Comparison of ENCODE assay signal across 10 cellular contexts in genomic region chr12:26402648-26403047, GRCh38.
A peak's percentile ranks its signal among the peaks of the same experiment; 100 is the strongest.
DNase-seq lines count a peak whose midpoint lies in the region; TF ChIP-seq lines count a peak whose summit lies in the region.
"Had no signal": no experiment of that assay in that cellular context is flagged by ENCODE, and none has a peak within 500 bp of the region (broad histone marks: within the 10 kb centered on the region; RNA-seq: fewer than 3 reads in every experiment).

No MANE protein-coding gene starts in this region.

- H3K4me1 Mint-ChIP-seq in immature natural killer cell = no peaks in the 10 kb centered on the region

- POLR2A ChIA-PET in HEK293T (lab: Yijun Ruan, JAX) = no interaction called here

- no peak overlapping the region for H2AFZ ChIP-seq in neural cell (ENCODE audit: low read depth, low read length)

- H3K27ac Mint-ChIP-seq in immature natural killer cell = no peak overlapping the region
- H3K27ac Mint-ChIP-seq: stimulated activated naive CD8-positive, alpha-beta T cell treated with anti-CD3 and anti-CD28 coated beads, Interleukin-15, Interleukin-2, amounts not matched to agents 100 ng/mL and 50 ng/mL, for 24 hours had no signal

- H3K9me3 Mint-ChIP-seq in immature natural killer cell = no peaks in the 10 kb centered on the region
- H3K9me3 Mint-ChIP-seq: stimulated activated naive CD8-positive, alpha-beta T cell treated with anti-CD3 and anti-CD28 coated beads, Interleukin-15, Interleukin-2, amounts not matched to agents 100 ng/mL and 50 ng/mL, for 24 hours had no signal

- H3K9ac ChIP-seq in neural cell (ENCODE audit: low read length) = no peak overlapping the region

- H3K27ac ChIP-seq in neural cell (ENCODE audit: low read length) = no peak overlapping the region
- H3K27ac ChIP-seq: adrenal gland had no signal

- DNase-seq in NCI-H2196 treated with DMSO at 0.1 percent for 48 hours (lab: John Stamatoyannopoulos, UW; ENCODE audit: unreplicated experiment) (peak; percentile 58), cerebellum (ENCODE audit: low spot score) (peak; percentile 44), NCI-H1092 (lab: John Stamatoyannopoulos, UW) (no peak), HEK293T (ENCODE audit: extremely low spot score) (no peak), immature natural killer cell (no peak), HCEC 1CT (no peak)
- DNase-seq: adrenal gland had no signal

- peaks cover 1 to 11% (median 4%) of the 10 kb centered on the region in 3 donors for H3K36me3 Mint-ChIP-seq in immature natural killer cell

- 0 out of 2 replicates have a peak, but pooled peaks have one; percentile 5 for TF ChIP-seq CTCF in GM12874 (IDR thresholded peaks at IDR 0.05; ENCODE audit: insufficient read depth, low read depth, low read length)
- peak; percentile 26 for TF ChIP-seq CTCF in neural cell (IDR thresholded peaks at IDR 0.05; ENCODE audit: poor library complexity, severe bottlenecking)

- H3K4me3 ChIP-seq in neural cell (ENCODE audit: low read length) = no peak overlapping the region
- H3K4me3 ChIP-seq: adrenal gland had no signal

- peak; percentile 20 for TF ChIP-seq RAD21 in neural cell (conservative IDR thresholded peaks at IDR 0.05)

- no peaks in the 10 kb centered on the region for H3K27me3 Mint-ChIP-seq in immature natural killer cell (ENCODE audit: low read depth in 3 of 3)
- H3K27me3 Mint-ChIP-seq: stimulated activated naive CD8-positive, alpha-beta T cell treated with anti-CD3 and anti-CD28 coated beads, Interleukin-15, Interleukin-2, amounts not matched to agents 100 ng/mL and 50 ng/mL, for 24 hours had no signal

- H3K4me2 ChIP-seq in neural cell (ENCODE audit: low read length) = no peak overlapping the region

- no peaks in the 10 kb centered on the region for H3F3A ChIP-seq in neural cell (ENCODE audit: insufficient read depth, low read length, poor library complexity, severe bottlenecking)

- H3K79me2 ChIP-seq in neural cell (replicated peaks; ENCODE audit: insufficient read depth, low read length) = no peaks in the 10 kb centered on the region

- CTCF ChIA-PET in HEK293T (lab: Yijun Ruan, JAX) = no interaction called here

- H3K36me3 ChIP-seq in neural cell (ENCODE audit: insufficient read depth, low read length) = no peaks in the 10 kb centered on the region

- H4K20me1 ChIP-seq in neural cell (ENCODE audit: insufficient read depth) = no peaks in the 10 kb centered on the region

- H3K4me3 Mint-ChIP-seq in immature natural killer cell = no peak overlapping the region
- H3K4me3 Mint-ChIP-seq: stimulated activated naive CD8-positive, alpha-beta T cell treated with anti-CD3 and anti-CD28 coated beads, Interleukin-15, Interleukin-2, amounts not matched to agents 100 ng/mL and 50 ng/mL, for 24 hours had no signal

- H3K9me2 ChIP-seq in neural cell (ENCODE audit: insufficient read depth, low read length) = no peaks in the 10 kb centered on the region

- no peaks in the 10 kb centered on the region for H3K27me3 ChIP-seq in neural cell (ENCODE audit: insufficient read depth, low read depth, low read length)
- H3K27me3 ChIP-seq: adrenal gland had no signal

- no peaks in the 10 kb centered on the region for H3K9me3 ChIP-seq in neural cell (ENCODE audit: low read length)
- H3K9me3 ChIP-seq: adrenal gland had no signal

- no peak for TF ChIP-seq EP300 in neural cell (conservative IDR thresholded peaks at IDR 0.05; ENCODE audit: poor library complexity, severe bottlenecking)

TF ChIP-seq in neural cell, 6 proteins besides CTCF, POLR2A, EP300 and RAD21:
- TF ChIP-seq SMC3 (conservative IDR thresholded peaks at IDR 0.05; ENCODE audit: poor library complexity) (peak; percentile 43), REST (IDR thresholded peaks at IDR 0.05; ENCODE audit: borderline replicate concordance) (no peak)

TF ChIP-seq in HEK293T, 16 proteins besides CTCF, POLR2A, EP300 and RAD21:
- TF ChIP-seq L3MBTL2 (conservative IDR thresholded peaks at IDR 0.05) (no peak), SP1 (IDR thresholded peaks at IDR 0.05) (no peak), FOXA1 (IDR thresholded peaks at IDR 0.05) (no peak), PKNOX1 (IDR thresholded peaks at IDR 0.05) (no peak), FOXK2 (IDR thresholded peaks at IDR 0.05) (no peak), HDGF (IDR thresholded peaks at IDR 0.05; ENCODE audit: borderline replicate concordance) (no peak), TARDBP (IDR thresholded peaks at IDR 0.05) (no peak), SUZ12 (IDR thresholded peaks at IDR 0.05) (no peak), NFRKB (IDR thresholded peaks at IDR 0.05) (no peak), BHLHE40 (IDR thresholded peaks at IDR 0.05; ENCODE audit: borderline replicate concordance) (no peak)

Comparison
In these comparisons a context has a peak if more than half of its experiments do, and no peak if none do; other contexts are left out.
1. DNase-seq: peak in NCI-H2196 treated with DMSO at 0.1 percent for 48 hours (single experiment) and cerebellum (single experiment); none in NCI-H1092 (single experiment), HEK293T (single experiment), immature natural killer cell (0 of 3) and HCEC 1CT (single experiment).